15 cellular contexts compared by ENCODE assay signal in the genomic region with DNA sequence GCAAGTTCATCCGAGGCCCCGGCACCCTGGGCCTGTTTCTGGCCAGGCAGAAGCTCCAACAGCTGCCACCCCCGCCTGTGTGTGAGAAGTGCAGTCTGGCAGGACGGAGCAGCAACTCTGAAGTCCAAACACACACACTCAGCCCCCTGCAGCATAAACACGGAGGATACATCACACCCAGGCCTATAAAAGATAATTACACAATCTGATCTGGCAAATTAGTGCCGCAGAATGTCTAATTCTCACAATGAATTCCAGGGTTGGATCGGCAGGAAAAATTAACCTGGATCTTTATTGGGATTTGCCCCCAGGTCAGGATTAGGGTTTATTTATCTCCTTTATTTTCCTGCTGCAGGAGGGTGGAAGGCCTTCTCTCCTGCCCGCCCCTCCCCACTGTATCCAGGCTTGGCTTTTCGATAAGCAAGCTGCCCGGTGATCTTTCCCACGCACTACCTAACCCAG.
DNase-seq lines count a peak whose midpoint lies in the region; ATAC-seq, FAIRE-seq and TF ChIP-seq lines count a peak whose summit lies in the region.
"Had no signal": no experiment of that assay in that cellular context is flagged by ENCODE, and none has a peak within 500 bp of the region (broad histone marks: within the 10 kb centered on the region; RNA-seq: fewer than 3 reads in every experiment).

No MANE protein-coding gene starts in this region.

- H3K27ac Mint-ChIP-seq in naive thymus-derived CD8-positive, alpha-beta T cell: no peak overlapping the region
- H3K27ac Mint-ChIP-seq: CD4-positive, CD25-positive, alpha-beta regulatory T cell had no signal

- POLR2A ChIA-PET in naive thymus-derived CD8-positive, alpha-beta T cell (lab: Charles Lee): no interaction called here

- ATAC-seq in SK-N-SH treated with all-trans-retinoic acid at 6 μM for 48 hours (peak; percentile 22; the same call in 1 of the 3 replicates), pancreas (peak; percentile 36 to 68 (median 42)), upper lobe of left lung (ENCODE audit: low FRiP score in 2 of 2) (no peak)
- ATAC-seq in naive thymus-derived CD8-positive, alpha-beta T cell: no peak
- ATAC-seq: activated T-cell treated with anti-CD3 and anti-CD28 coated beads, Interleukin-2, amount 50 U/mL, for 4 hours; psoas muscle had no signal

- H3K9me3 Mint-ChIP-seq in naive thymus-derived CD8-positive, alpha-beta T cell: no peaks in the 10 kb centered on the region
- H3K9me3 Mint-ChIP-seq: activated T-cell treated with anti-CD3 and anti-CD28 coated beads, Interleukin-2, amount 50 U/mL, for 4 hours had no signal

- DNase-seq in DMS 273 treated with DMSO at 0.1 percent for 48 hours (lab: John Stamatoyannopoulos, UW) (peak; percentile 87), NCI-H2081 (lab: John Stamatoyannopoulos, UW) (peak; percentile 41 to 84), pancreas (no peak), upper lobe of left lung (no peak)
- no peak for DNase-seq in stimulated activated CD8-positive, alpha-beta memory T cell treated with anti-CD3 and anti-CD28 coated beads, Interleukin-4, amount 100 ng/mL, for 48 hours
- DNase-seq in activated CD8-positive, alpha-beta memory T cell treated with anti-CD3 and anti-CD28 coated beads for 24 hours: no peak
- no peak for DNase-seq in naive thymus-derived CD8-positive, alpha-beta T cell
- DNase-seq: activated T-cell treated with anti-CD3 and anti-CD28 coated beads, Interleukin-2, amount 50 U/mL, for 4 hours; adrenal gland; CD4-positive, CD25-positive, alpha-beta regulatory T cell; midbrain; psoas muscle; stimulated activated CD4-positive, alpha-beta T cell treated with anti-CD3 and anti-CD28 coated beads, Interleukin-2, amount 100 ng/mL, for 48 hours; stimulated activated naive CD4-positive, alpha-beta T cell treated with Interleukin-2 at 50 U/mL for 16 hours had no signal

- intact Hi-C loops in pancreas (cut with DNase I): no loop called here

- H3K36me3 ChIP-seq in pancreas (no peaks in the 10 kb centered on the region), upper lobe of left lung (no peaks in the 10 kb centered on the region)
- H3K36me3 ChIP-seq: adrenal gland had no signal

- no peak for TF ChIP-seq CTCF in pancreas (IDR thresholded peaks at IDR 0.05)
- TF ChIP-seq CTCF in upper lobe of left lung (IDR thresholded peaks at IDR 0.05): no peak

- H3K4me3 Mint-ChIP-seq in naive thymus-derived CD8-positive, alpha-beta T cell: no peak overlapping the region
- H3K4me3 Mint-ChIP-seq: activated T-cell treated with anti-CD3 and anti-CD28 coated beads, Interleukin-2, amount 50 U/mL, for 4 hours; CD4-positive, CD25-positive, alpha-beta regulatory T cell had no signal

- no peak for TF ChIP-seq POLR2A in upper lobe of left lung (IDR thresholded peaks at IDR 0.05)

- H3K27me3 Mint-ChIP-seq in naive thymus-derived CD8-positive, alpha-beta T cell: peaks cover 0 to 25% (median 7%) of the 10 kb centered on the region in 5 donors

- WGBS in pancreas, 2 donors: 36% methylated on average over 11 of the region's 11 CpGs
- WGBS in upper lobe of left lung, 2 donors: 55 to 63% methylated on average over 11 of the region's 11 CpGs

- H3K27me3 ChIP-seq in pancreas (no peaks in the 10 kb centered on the region), upper lobe of left lung (no peaks in the 10 kb centered on the region)
- H3K27me3 ChIP-seq: adrenal gland had no signal

- H3K9me3 ChIP-seq in pancreas (no peaks in the 10 kb centered on the region), upper lobe of left lung (no peaks in the 10 kb centered on the region)
- H3K9me3 ChIP-seq: adrenal gland, psoas muscle had no signal

- no peaks in the 10 kb centered on the region for H3K4me1 Mint-ChIP-seq in naive thymus-derived CD8-positive, alpha-beta T cell
- H3K4me1 Mint-ChIP-seq: CD4-positive, CD25-positive, alpha-beta regulatory T cell had no signal

- no peak for TF ChIP-seq EP300 in upper lobe of left lung (IDR thresholded peaks at IDR 0.05)

- H3K4me1 ChIP-seq in pancreas (peaks cover 5 to 26% (median 9%) of the 10 kb centered on the region in 3 donors), upper lobe of left lung (no peaks in the 10 kb centered on the region)
- H3K4me1 ChIP-seq: adrenal gland, psoas muscle had no signal

- H3K4me3 ChIP-seq in pancreas: no peak overlapping the region
- no peak overlapping the region for H3K4me3 ChIP-seq in upper lobe of left lung
- H3K4me3 ChIP-seq: adrenal gland, psoas muscle had no signal

- no peak for FAIRE-seq in pancreas (lab: Jason Lieb, UNC)

- H3K27ac ChIP-seq in pancreas (peak overlapping the region in 1 of 4 donors; percentile 42), upper lobe of left lung (no peak overlapping the region)
- H3K27ac ChIP-seq: adrenal gland, psoas muscle had no signal

- no peaks in the 10 kb centered on the region for H3K36me3 Mint-ChIP-seq in naive thymus-derived CD8-positive, alpha-beta T cell
- H3K36me3 Mint-ChIP-seq: CD4-positive, CD25-positive, alpha-beta regulatory T cell had no signal

TF ChIP-seq in SK-N-SH treated with all-trans-retinoic acid at 6 μM for 48 hours, 23 proteins besides CTCF, POLR2A, EP300 and RAD21:
- TF ChIP-seq ZFP3 (CRISPR knock-in tag; IDR thresholded peaks at IDR 0.05) (no peak), ESRRG (CRISPR knock-in tag; IDR thresholded peaks at IDR 0.05) (no peak), SNAI2 (CRISPR knock-in tag; IDR thresholded peaks at IDR 0.05) (no peak), TCF4 (CRISPR knock-in tag; IDR thresholded peaks at IDR 0.05; ENCODE audit: borderline replicate concordance) (peak; percentile 55; the same call in 1 of the 2 replicates), ZFP30 (CRISPR knock-in tag; IDR thresholded peaks at IDR 0.05) (no peak)
- TF ChIP-seq, protein P1, sequence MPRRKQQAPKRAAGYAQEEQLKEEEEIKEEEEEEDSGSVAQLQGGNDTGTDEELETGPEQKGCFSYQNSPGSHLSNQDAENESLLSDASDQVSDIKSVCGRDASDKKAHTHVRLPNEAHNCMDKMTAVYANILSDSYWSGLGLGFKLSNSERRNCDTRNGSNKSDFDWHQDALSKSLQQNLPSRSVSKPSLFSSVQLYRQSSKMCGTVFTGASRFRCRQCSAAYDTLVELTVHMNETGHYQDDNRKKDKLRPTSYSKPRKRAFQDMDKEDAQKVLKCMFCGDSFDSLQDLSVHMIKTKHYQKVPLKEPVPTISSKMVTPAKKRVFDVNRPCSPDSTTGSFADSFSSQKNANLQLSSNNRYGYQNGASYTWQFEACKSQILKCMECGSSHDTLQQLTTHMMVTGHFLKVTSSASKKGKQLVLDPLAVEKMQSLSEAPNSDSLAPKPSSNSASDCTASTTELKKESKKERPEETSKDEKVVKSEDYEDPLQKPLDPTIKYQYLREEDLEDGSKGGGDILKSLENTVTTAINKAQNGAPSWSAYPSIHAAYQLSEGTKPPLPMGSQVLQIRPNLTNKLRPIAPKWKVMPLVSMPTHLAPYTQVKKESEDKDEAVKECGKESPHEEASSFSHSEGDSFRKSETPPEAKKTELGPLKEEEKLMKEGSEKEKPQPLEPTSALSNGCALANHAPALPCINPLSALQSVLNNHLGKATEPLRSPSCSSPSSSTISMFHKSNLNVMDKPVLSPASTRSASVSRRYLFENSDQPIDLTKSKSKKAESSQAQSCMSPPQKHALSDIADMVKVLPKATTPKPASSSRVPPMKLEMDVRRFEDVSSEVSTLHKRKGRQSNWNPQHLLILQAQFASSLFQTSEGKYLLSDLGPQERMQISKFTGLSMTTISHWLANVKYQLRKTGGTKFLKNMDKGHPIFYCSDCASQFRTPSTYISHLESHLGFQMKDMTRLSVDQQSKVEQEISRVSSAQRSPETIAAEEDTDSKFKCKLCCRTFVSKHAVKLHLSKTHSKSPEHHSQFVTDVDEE (CRISPR knock-in tag; IDR thresholded peaks at IDR 0.05): no peak
- TF ChIP-seq, protein P2, sequence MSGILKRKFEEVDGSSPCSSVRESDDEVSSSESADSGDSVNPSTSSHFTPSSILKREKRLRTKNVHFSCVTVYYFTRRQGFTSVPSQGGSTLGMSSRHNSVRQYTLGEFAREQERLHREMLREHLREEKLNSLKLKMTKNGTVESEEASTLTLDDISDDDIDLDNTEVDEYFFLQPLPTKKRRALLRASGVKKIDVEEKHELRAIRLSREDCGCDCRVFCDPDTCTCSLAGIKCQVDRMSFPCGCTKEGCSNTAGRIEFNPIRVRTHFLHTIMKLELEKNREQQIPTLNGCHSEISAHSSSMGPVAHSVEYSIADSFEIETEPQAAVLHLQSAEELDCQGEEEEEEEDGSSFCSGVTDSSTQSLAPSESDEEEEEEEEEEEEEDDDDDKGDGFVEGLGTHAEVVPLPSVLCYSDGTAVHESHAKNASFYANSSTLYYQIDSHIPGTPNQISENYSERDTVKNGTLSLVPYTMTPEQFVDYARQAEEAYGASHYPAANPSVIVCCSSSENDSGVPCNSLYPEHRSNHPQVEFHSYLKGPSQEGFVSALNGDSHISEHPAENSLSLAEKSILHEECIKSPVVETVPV (CRISPR knock-in tag; IDR thresholded peaks at IDR 0.05): no peak
TF ChIP-seq in SK-N-SH treated with all-trans-retinoic acid at 6 μM for 48 hours: peak in this region for 1.

Comparison
In these comparisons a context has a peak if more than half of its experiments do, and no peak if none do; other contexts are left out.
1. DNase-seq: peak in DMS 273 treated with DMSO at 0.1 percent for 48 hours (single experiment) and NCI-H2081 (2 of 2); none in pancreas (0 of 6), stimulated activated CD8-positive, alpha-beta memory T cell treated with anti-CD3 and anti-CD28 coated beads, Interleukin-4, amount 100 ng/mL, for 48 hours (single experiment), activated CD8-positive, alpha-beta memory T cell treated with anti-CD3 and anti-CD28 coated beads for 24 hours (single experiment), upper lobe of left lung (0 of 2) and naive thymus-derived CD8-positive, alpha-beta T cell (0 of 10).
2. ATAC-seq: peak in SK-N-SH treated with all-trans-retinoic acid at 6 μM for 48 hours (single experiment) and pancreas (4 of 4); none in upper lobe of left lung (0 of 2) and naive thymus-derived CD8-positive, alpha-beta T cell (0 of 2).